9 cellular contexts compared by ENCODE assay signal in genomic region chr21:27759091-27759659, GRCh38.
DNase-seq lines count a peak whose midpoint lies in the region; ATAC-seq and TF ChIP-seq lines count a peak whose summit lies in the region.
"Had no signal": no experiment of that assay in that cellular context is flagged by ENCODE, and none has a peak within 500 bp of the region (broad histone marks: within the 10 kb centered on the region; RNA-seq: fewer than 3 reads in every experiment).

No MANE protein-coding gene starts in this region.

- no peak overlapping the region for H2AFZ ChIP-seq in OCI-LY3 (ENCODE audit: low read depth, low read length)
- no peak overlapping the region for H2AFZ ChIP-seq in neural progenitor cell (replicated peaks)

- H3K4me1 Mint-ChIP-seq in neural progenitor cell (peaks cover 2% of the 10 kb centered on the region), immature natural killer cell (no peaks in the 10 kb centered on the region)

- H3K27me3 Mint-ChIP-seq in neural progenitor cell (ENCODE audit: insufficient read depth, low read depth) (peaks cover 6% of the 10 kb centered on the region), immature natural killer cell (ENCODE audit: low read depth in 3 of 3) (peaks cover 0 to 5% (median 1%) of the 10 kb centered on the region in 3 donors)

- H3K27me3 ChIP-seq in OCI-LY3 (ENCODE audit: low read depth, low read length) (no peaks in the 10 kb centered on the region), neural progenitor cell (no peaks in the 10 kb centered on the region)

- no peaks in the 10 kb centered on the region for H3K36me3 Mint-ChIP-seq in neural progenitor cell
- H3K36me3 Mint-ChIP-seq in immature natural killer cell: no peaks in the 10 kb centered on the region

- H3K27ac Mint-ChIP-seq in neural progenitor cell: no peak overlapping the region
- no peak overlapping the region for H3K27ac Mint-ChIP-seq in immature natural killer cell
- H3K27ac Mint-ChIP-seq: nephron had no signal

- ATAC-seq in GM18502 (IDR thresholded peaks at IDR 0.05; ENCODE audit: poor library complexity, unreplicated experiment): no peak

- H3K36me3 ChIP-seq in OCI-LY3 (replicated peaks; ENCODE audit: low read depth, low read length): no peaks in the 10 kb centered on the region
- H3K36me3 ChIP-seq in neural progenitor cell: no peaks in the 10 kb centered on the region

- no peaks in the 10 kb centered on the region for H3F3A ChIP-seq in neural progenitor cell (ENCODE audit: low read depth)

- H3K4me3 Mint-ChIP-seq in neural progenitor cell (no peak overlapping the region), immature natural killer cell (no peak overlapping the region)
- H3K4me3 Mint-ChIP-seq: nephron had no signal

- H3K9ac ChIP-seq in OCI-LY3 (ENCODE audit: low read length) (no peak overlapping the region), neural progenitor cell (no peak overlapping the region)

- H3K27ac ChIP-seq in OCI-LY3 (ENCODE audit: low read length) (no peak overlapping the region), neural progenitor cell (no peak overlapping the region)

- H3K4me3 ChIP-seq in OCI-LY3 (ENCODE audit: low read length): no peak overlapping the region
- no peak overlapping the region for H3K4me3 ChIP-seq in fibroblast of the aortic adventitia (ENCODE audit: low read depth, low read length)
- no peak overlapping the region for H3K4me3 ChIP-seq in neural progenitor cell

- no peaks in the 10 kb centered on the region for H4K20me1 ChIP-seq in OCI-LY3 (ENCODE audit: insufficient read depth, low read length)
- H4K20me1 ChIP-seq in neural progenitor cell (ENCODE audit: low read depth): no peaks in the 10 kb centered on the region

- no peaks in the 10 kb centered on the region for H3K9me3 ChIP-seq in OCI-LY3 (ENCODE audit: insufficient read depth, low read length)
- H3K9me3 ChIP-seq in neural progenitor cell (ENCODE audit: low read depth): no peaks in the 10 kb centered on the region

- peak; percentile 55 for TF ChIP-seq CTCF in OCI-LY3 (IDR thresholded peaks at IDR 0.05; ENCODE audit: low read depth, low read length)
- TF ChIP-seq CTCF in fibroblast of the aortic adventitia (IDR thresholded peaks at IDR 0.05; ENCODE audit: insufficient read depth, low read length): peak; percentile 25
- peak; percentile 57 for TF ChIP-seq CTCF in neural progenitor cell (IDR thresholded peaks at IDR 0.05)

- H3K4me2 ChIP-seq in OCI-LY3 (ENCODE audit: low read length) (0 out of 2 replicates have a peak overlapping the region, but pooled peaks have one; percentile 22), neural progenitor cell (no peak overlapping the region)

- H3K79me2 ChIP-seq in OCI-LY3 (ENCODE audit: low read length) (no peaks in the 10 kb centered on the region), neural progenitor cell (ENCODE audit: low read depth) (no peaks in the 10 kb centered on the region)

- DNase-seq in Daoy (ENCODE audit: low read depth) (peak; percentile 7), fibroblast of the aortic adventitia (ENCODE audit: low read depth) (no peak), neural progenitor cell (ENCODE audit: low spot score) (peak; percentile 57), HuH-7.5 (ENCODE audit: low spot score) (no peak), immature natural killer cell (no peak)
- no peak for DNase-seq in effector CD4-positive, alpha-beta T cell

- H3K4me1 ChIP-seq in OCI-LY3 (ENCODE audit: low read length): no peaks in the 10 kb centered on the region
- H3K4me1 ChIP-seq in neural progenitor cell: no peaks in the 10 kb centered on the region

- H3K9me3 Mint-ChIP-seq in neural progenitor cell (no peaks in the 10 kb centered on the region), immature natural killer cell (peaks cover 0 to 8% (median 1%) of the 10 kb centered on the region in 6 donors)

Comparison
In these comparisons a context has a peak if more than half of its experiments do, and no peak if none do; other contexts are left out.
1. DNase-seq: peak in Daoy (single experiment) and neural progenitor cell (single experiment); none in fibroblast of the aortic adventitia (single experiment), effector CD4-positive, alpha-beta T cell (single experiment), HuH-7.5 (single experiment) and immature natural killer cell (0 of 3).
2. Peak in every context shown above with its lines, with median percentiles within 50 percentile points of each other: CTCF ChIP-seq.